Comparison of ENCODE assay signal across 7 cellular contexts in genomic region chr3:4882548-4882947, GRCh38.
"Had no signal": no experiment of that assay in that cellular context is flagged by ENCODE, and none has a peak within 500 bp of the region (broad histone marks: within the 10 kb centered on the region; RNA-seq: fewer than 3 reads in every experiment).

No MANE protein-coding gene starts in this region.

- H3K9ac ChIP-seq: KMS-11 had no signal

- FAIRE-seq: HepG2, HTR-8/SVneo had no signal

- DNase-seq: IMR-90, KBM-7, KG1 had no signal

- H3K27ac ChIP-seq: HL-60, KMS-11 had no signal

- ATAC-seq: HepG2 had no signal

- H3K4me2 ChIP-seq: KMS-11 had no signal
